ENCODE assay signal across 8 cellular contexts in the genomic region with DNA sequence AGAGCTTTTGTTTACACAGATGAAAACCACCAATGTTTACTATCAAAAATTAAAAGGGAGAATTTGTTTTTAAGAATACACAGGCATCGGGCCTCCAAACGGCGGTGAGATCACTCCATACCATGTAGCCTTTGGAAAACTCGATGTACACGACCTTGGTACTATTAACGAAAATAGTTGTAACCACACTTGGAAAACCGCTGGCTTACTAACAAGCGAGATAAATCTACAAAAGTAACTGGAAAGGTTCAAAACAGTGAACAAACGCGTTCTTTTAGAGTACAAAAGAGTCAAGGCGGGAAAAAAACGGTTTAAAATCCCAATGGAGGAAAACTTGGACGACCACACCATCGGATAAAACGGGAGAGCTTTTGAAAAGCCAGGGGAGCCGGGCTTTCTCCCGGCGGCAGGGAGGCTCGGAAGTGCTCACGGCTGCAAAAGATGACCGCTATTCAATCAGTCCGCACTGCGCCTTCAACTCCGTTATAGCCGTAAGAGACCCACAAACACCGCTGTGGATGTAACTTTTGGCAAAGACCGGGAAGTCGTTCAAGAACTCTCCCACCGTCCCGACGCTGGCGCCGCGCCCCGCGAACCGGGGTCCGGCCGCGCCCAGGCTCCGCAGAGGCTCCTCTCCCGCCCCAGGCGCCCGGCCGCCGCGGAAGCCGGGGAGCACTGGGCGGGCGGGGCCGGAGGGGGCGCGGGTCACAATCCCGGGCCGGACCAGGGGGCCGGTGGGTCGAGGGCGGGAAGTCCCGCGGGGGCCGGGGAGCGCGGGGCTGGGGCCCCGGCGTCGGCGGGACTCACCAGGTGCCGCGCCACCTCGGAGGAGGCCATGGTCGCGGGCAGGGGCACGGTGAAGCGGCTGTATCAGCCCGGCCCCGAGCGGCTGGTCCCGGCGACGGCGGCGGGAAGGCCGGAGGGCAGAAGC. TPM values are rescaled to one million over a fixed set of nuclear protein-coding genes. Genes with fewer than 3 reads are reported as not detected.
DNase-seq lines count a peak whose midpoint lies in the region; ATAC-seq and TF ChIP-seq lines count a peak whose summit lies in the region.

No MANE protein-coding gene starts in this region.

- no peak for TF ChIP-seq CTCF in epithelial cell of esophagus (IDR thresholded peaks at IDR 0.05; ENCODE audit: insufficient read depth, low read depth, low read length, missing control alignments)
- peak in 1 of 5 experiments; percentile 11 for TF ChIP-seq CTCF in tibial nerve (IDR thresholded peaks at IDR 0.05)

- no peaks in the 10 kb centered on the region for H3K27me3 ChIP-seq in SJSA1 (replicated peaks)
- no peaks in the 10 kb centered on the region for H3K27me3 ChIP-seq in tibial nerve

- H3K27me3 Mint-ChIP-seq in activated naive CD4-positive, alpha-beta T cell treated with anti-CD3 and anti-CD28 coated beads, Interleukin-2, amount 10 ng/mL, durations not matched to agents 7 days and 5 days: peaks cover 80% of the 10 kb centered on the region

- peak; percentile 35 for ATAC-seq in HG02943 (IDR thresholded peaks at IDR 0.05; ENCODE audit: low read depth, unreplicated experiment)

- WGBS in tibial nerve, 2 donors: 1% methylated on average over 37 to 82 of the region's 83 CpGs

- H3K4me1 ChIP-seq in SJSA1 (replicated peaks) (peaks cover 60% of the 10 kb centered on the region), tibial nerve (peaks cover 0 to 52% (median 23%) of the 10 kb centered on the region in 4 donors)

- peaks cover 5% of the 10 kb centered on the region; the same call in 1 of the 2 replicates for H3K9me3 ChIP-seq in SJSA1 (replicated peaks)
- no peaks in the 10 kb centered on the region for H3K9me3 ChIP-seq in tibial nerve

- CTCF ChIA-PET in activated naive CD4-positive, alpha-beta T cell treated with anti-CD3 and anti-CD28 coated beads, Interleukin-2, amount 10 ng/mL, durations not matched to agents 7 days and 5 days (lab: Charles Lee): no interaction called here

- H3K4me1 Mint-ChIP-seq in activated naive CD4-positive, alpha-beta T cell treated with anti-CD3 and anti-CD28 coated beads, Interleukin-2, amount 10 ng/mL, durations not matched to agents 7 days and 5 days: peaks cover 13% of the 10 kb centered on the region

- peak overlapping the region; percentile 97 for H3K4me3 ChIP-seq in SJSA1
- peak overlapping the region; percentile 58 for H3K4me3 ChIP-seq in epithelial cell of esophagus (ENCODE audit: low read length)
- peak overlapping the region; percentile 46 to 86 (median 58) for H3K4me3 ChIP-seq in tibial nerve

- peak in 1 of 2 donors; percentile 26 for TF ChIP-seq EP300 in tibial nerve (IDR thresholded peaks at IDR 0.05)

- H3K27ac ChIP-seq in SJSA1: peak overlapping the region; percentile 94
- H3K27ac ChIP-seq in tibial nerve: peak overlapping the region; percentile 97 to 98 (median 98)

- no peak for TF ChIP-seq POLR2A in tibial nerve (IDR thresholded peaks at IDR 0.05)

- peaks cover 2% of the 10 kb centered on the region for H3K36me3 Mint-ChIP-seq in activated naive CD4-positive, alpha-beta T cell treated with anti-CD3 and anti-CD28 coated beads, Interleukin-2, amount 10 ng/mL, durations not matched to agents 7 days and 5 days

- H3K4me3 Mint-ChIP-seq in activated naive CD4-positive, alpha-beta T cell treated with anti-CD3 and anti-CD28 coated beads, Interleukin-2, amount 10 ng/mL, durations not matched to agents 7 days and 5 days: peak overlapping the region; percentile 82

- no peaks in the 10 kb centered on the region for H3K9me3 Mint-ChIP-seq in activated naive CD4-positive, alpha-beta T cell treated with anti-CD3 and anti-CD28 coated beads, Interleukin-2, amount 10 ng/mL, durations not matched to agents 7 days and 5 days

- H3K36me3 ChIP-seq in SJSA1 (peaks cover 39% of the 10 kb centered on the region), tibial nerve (no peaks in the 10 kb centered on the region)

- DNase-seq in activated naive CD4-positive, alpha-beta T cell treated with anti-CD3 and anti-CD28 coated beads, Interleukin-2, amount 10 ng/mL, durations not matched to agents 7 days and 5 days: peak; percentile 24
- no peak for DNase-seq in activated naive CD4-positive, alpha-beta T cell (lab: John Stamatoyannopoulos, UW)
- DNase-seq in SJSA1 (ENCODE audit: low read depth in 1 of 2, low spot score in 2 of 2) (peak; percentile 56 to 69), epithelial cell of esophagus (ENCODE audit: low read depth) (peak; percentile 51), mesenteric fat pad (ENCODE audit: low spot score) (peak; percentile 91), tibial nerve (ENCODE audit: low spot score in 2 of 2) (peak; percentile 30 to 38), DMS153 (lab: John Stamatoyannopoulos, UW) (no peak)

- H3K27ac Mint-ChIP-seq in activated naive CD4-positive, alpha-beta T cell treated with anti-CD3 and anti-CD28 coated beads, Interleukin-2, amount 10 ng/mL, durations not matched to agents 7 days and 5 days: no peak overlapping the region

RNA-seq across cellular contexts. Expression of a gene that starts 0.5 kb away (rescaled TPM):
- total RNA-seq in SJSA1 (2014; rRNA removed; shearing (Covaris generic)): 99.8 and 103 TPM in 2 replicates
- total RNA-seq in mesenteric fat pad (97.2 TPM), tibial nerve (100 to 1,000 TPM; 104 to 160 (median 118) TPM)

RNA-seq across cellular contexts. Expression of a gene that starts 0.9 kb away (rescaled TPM):
- total RNA-seq in SJSA1 (2014; rRNA removed; shearing (Covaris generic)): 11.7 and 18.5 TPM in 2 replicates
- 14.7 TPM for total RNA-seq in mesenteric fat pad
- 10 to 100 TPM; 24.5 to 26.9 (median 25.1) TPM for total RNA-seq in tibial nerve

Comparison
In these comparisons a context has a peak if more than half of its experiments do, and no peak if none do; other contexts are left out.
1. DNase-seq: peak in activated naive CD4-positive, alpha-beta T cell treated with anti-CD3 and anti-CD28 coated beads, Interleukin-2, amount 10 ng/mL, durations not matched to agents 7 days and 5 days (single experiment), SJSA1 (2 of 2), epithelial cell of esophagus (single experiment), mesenteric fat pad (single experiment) and tibial nerve (2 of 2); none in activated naive CD4-positive, alpha-beta T cell (0 of 4) and DMS153 (single experiment).
2. Peak in every context shown above with its lines, with median percentiles within 50 percentile points of each other: H3K4me3 ChIP-seq.